8 cellular contexts compared by ENCODE assay signal in the genomic region with DNA sequence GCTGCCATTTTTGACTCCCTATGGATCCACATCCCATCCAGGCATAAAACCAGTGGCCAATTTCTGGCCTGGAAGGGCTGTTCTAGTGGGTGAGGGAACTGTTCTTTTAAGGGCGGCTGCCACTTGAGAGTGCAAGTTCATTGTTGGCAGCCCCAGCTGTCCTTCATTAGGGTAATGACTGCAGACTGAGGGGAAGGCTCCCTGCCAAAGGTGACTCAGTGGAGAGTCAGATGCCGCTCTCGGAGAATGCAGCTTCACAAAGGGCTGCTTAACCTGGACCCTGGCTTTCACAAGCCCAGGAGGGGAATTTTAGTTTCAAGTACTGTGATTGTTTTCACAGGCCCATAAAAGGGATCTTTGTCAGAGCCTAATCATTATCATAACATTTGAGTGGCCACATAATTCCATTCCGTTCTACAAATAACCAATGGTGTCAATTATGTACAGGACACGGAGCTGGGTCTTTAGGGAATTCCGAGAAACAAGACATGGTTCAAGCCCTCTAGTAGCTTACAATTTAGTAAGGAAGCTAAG.
DNase-seq lines count a peak whose midpoint lies in the region; ATAC-seq and TF ChIP-seq lines count a peak whose summit lies in the region.

No MANE protein-coding gene starts in this region.

- H2BK120ac ChIP-seq in neuronal stem cell (ENCODE audit: low read depth, low read length) = no peak overlapping the region

- H3K9ac ChIP-seq in neuronal stem cell (ENCODE audit: low read depth, low read length, poor library complexity) = no peak overlapping the region

- H3K79me1 ChIP-seq in neuronal stem cell (ENCODE audit: low read depth, low read length) = no peaks in the 10 kb centered on the region

- no peak overlapping the region for H2BK5ac ChIP-seq in neuronal stem cell (ENCODE audit: low read length)

- H2BK12ac ChIP-seq in neuronal stem cell (ENCODE audit: low read length) = no peak overlapping the region

- DNase-seq in DMS153 treated with DMSO at 0.1 percent for 48 hours (lab: John Stamatoyannopoulos, UW; ENCODE audit: unreplicated experiment) (peak; percentile 90), NCI-H2227 (lab: John Stamatoyannopoulos, UW; ENCODE audit: unreplicated experiment) (peak; percentile 97), dedifferentiated amniotic fluid mesenchymal stem cell (ENCODE audit: extremely low spot score) (peak; percentile 85), neuronal stem cell (ENCODE audit: low spot score) (no peak), erythroblast (lab: John Stamatoyannopoulos, UW) (no peak)

- WGBS in neuronal stem cell (ENCODE audit: extremely low coverage in 2 of 2, insufficient read length in 2 of 2, insufficient replicate concordance in 1 of 2), 2 donors = no CpG with 5 or more reads among the region's 6 CpGs

- TF ChIP-seq POLR2A in erythroblast (IDR thresholded peaks at IDR 0.05; ENCODE audit: low read length) = no peak

- no peak overlapping the region for H3K4me2 ChIP-seq in neuronal stem cell (ENCODE audit: insufficient read depth, low read length, poor library complexity, severe bottlenecking)

- H3K9me3 ChIP-seq in neuronal stem cell (replicated peaks in 1 of 2; ENCODE audit: control insufficient read depth in 2 of 2, insufficient read depth in 1 of 2, low read depth in 1 of 2, low read length in 2 of 2) = peaks cover 5 to 31% of the 10 kb centered on the region in 2 donors

- no peak overlapping the region for H4K91ac ChIP-seq in neuronal stem cell (ENCODE audit: low read depth, low read length, poor library complexity)

- no peak overlapping the region for H4K8ac ChIP-seq in neuronal stem cell (ENCODE audit: low read depth, low read length)

- H3K27me3 ChIP-seq in neuronal stem cell (ENCODE audit: control insufficient read depth in 3 of 3, insufficient read depth in 3 of 3, low read depth in 1 of 3, low read length in 3 of 3) = no peaks in the 10 kb centered on the region

- no peak overlapping the region for H2AK5ac ChIP-seq in neuronal stem cell (ENCODE audit: low read depth, low read length)

- no peaks in the 10 kb centered on the region for H3K36me3 ChIP-seq in neuronal stem cell (replicated peaks in 1 of 2; ENCODE audit: control insufficient read depth in 2 of 2, insufficient read depth in 2 of 2, low read length in 2 of 2)

- H3K4me3 ChIP-seq in neuronal stem cell (ENCODE audit: low read length in 2 of 2) = no peak overlapping the region

- ATAC-seq in HG02759 (IDR thresholded peaks at IDR 0.05; ENCODE audit: unreplicated experiment) (no peak), GM18867 (IDR thresholded peaks at IDR 0.05; ENCODE audit: unreplicated experiment) (no peak), HG02981 (IDR thresholded peaks at IDR 0.05; ENCODE audit: unreplicated experiment) (no peak)

- H2AFZ ChIP-seq in neuronal stem cell (ENCODE audit: low read length) = peak overlapping the region; percentile 39

- no peak overlapping the region for H3K23ac ChIP-seq in neuronal stem cell (ENCODE audit: low read depth, low read length, poor library complexity)

- H3K18ac ChIP-seq in neuronal stem cell (ENCODE audit: low read length) = no peak overlapping the region

- H3K14ac ChIP-seq in neuronal stem cell (ENCODE audit: low read length) = no peak overlapping the region

- no peak overlapping the region for H3K4ac ChIP-seq in neuronal stem cell (ENCODE audit: low read length)

- H3K27ac ChIP-seq in neuronal stem cell (replicated peaks; ENCODE audit: low read length) = no peak overlapping the region

- no peak overlapping the region for H2BK15ac ChIP-seq in neuronal stem cell (ENCODE audit: low read length)

- H3K4me1 ChIP-seq in neuronal stem cell (ENCODE audit: control insufficient read depth in 2 of 2, insufficient read depth in 1 of 2, low read depth in 1 of 2, low read length in 2 of 2) = peaks cover 0 to 6% of the 10 kb centered on the region in 2 donors

Comparison
In these comparisons a context has a peak if more than half of its experiments do, and no peak if none do; other contexts are left out.
1. DNase-seq: peak in DMS153 treated with DMSO at 0.1 percent for 48 hours (single experiment), NCI-H2227 (single experiment) and dedifferentiated amniotic fluid mesenchymal stem cell (single experiment); none in neuronal stem cell (single experiment) and erythroblast (0 of 2).